ENCODE assay signal across 3 cellular contexts in genomic region chr2:169817369-169817768, GRCh38.
A peak's percentile ranks its signal among the peaks of the same experiment; 100 is the strongest.
TF ChIP-seq lines count a peak whose summit lies in the region.

No MANE protein-coding gene starts in this region.

TF ChIP-seq in HEK293, 187 proteins besides CTCF, POLR2A, EP300 and RAD21:
- TF ChIP-seq ZNF202 (tag by site-specific recombination; IDR thresholded peaks at IDR 0.05; ENCODE audit: borderline replicate concordance): 0 out of 2 replicates have a peak, but pooled peaks have one; percentile 38
- peak; percentile 97 for TF ChIP-seq ZNF146 (tag by site-specific recombination; IDR thresholded peaks at IDR 0.05)
- TF ChIP-seq ZNF580 (tag by site-specific recombination; IDR thresholded peaks at IDR 0.05): 0 out of 2 replicates have a peak, but pooled peaks have one; percentile 60
- 0 out of 2 replicates have a peak, but pooled peaks have one; percentile 41 for TF ChIP-seq ZNF280D (tag by site-specific recombination; IDR thresholded peaks at IDR 0.05)

TF ChIP-seq in WTC11, 78 proteins besides CTCF, POLR2A, EP300 and RAD21:
- TF ChIP-seq GTF2I (CRISPR knock-in tag; conservative IDR thresholded peaks at IDR 0.05): peak; percentile 28; the same call in 1 of the 2 replicates

TF ChIP-seq in K562, 482 proteins besides CTCF, POLR2A, EP300 and RAD21:
- peak; percentile 41; the same call in 1 of the 2 replicates for TF ChIP-seq CHAMP1 (IDR thresholded peaks at IDR 0.05)
- peak; percentile 94 for TF ChIP-seq ZNF146 (CRISPR knock-in tag; IDR thresholded peaks at IDR 0.05; ENCODE audit: unreplicated experiment)
- peak; percentile 87 for TF ChIP-seq BCOR (IDR thresholded peaks at IDR 0.05)
- peak; percentile 57 to 73; a peak in 3 of 4 replicates for TF ChIP-seq KDM1A (IDR thresholded peaks at IDR 0.05)
